In genomic region chr10:110303681-110304080, GRCh38 we compare ENCODE assay signal across 1 cellular context.
TF ChIP-seq lines count a peak whose summit lies in the region.

No MANE protein-coding gene starts in this region.

TF ChIP-seq in GM12878, 131 proteins besides CTCF, POLR2A, EP300 and RAD21 (continued from another document):
- no peak for TF ChIP-seq IRF4 (IDR thresholded peaks at IDR 0.05; ENCODE audit: low read depth, low read length)
- TF ChIP-seq SREBF1 (IDR thresholded peaks at IDR 0.05; ENCODE audit: low read length): no peak
- TF ChIP-seq ZBED1 (IDR thresholded peaks at IDR 0.05; ENCODE audit: borderline replicate concordance): no peak
- TF ChIP-seq JUNB (IDR thresholded peaks at IDR 0.05): no peak
